Comparison of ENCODE assay signal across 20 cellular contexts in the genomic region with DNA sequence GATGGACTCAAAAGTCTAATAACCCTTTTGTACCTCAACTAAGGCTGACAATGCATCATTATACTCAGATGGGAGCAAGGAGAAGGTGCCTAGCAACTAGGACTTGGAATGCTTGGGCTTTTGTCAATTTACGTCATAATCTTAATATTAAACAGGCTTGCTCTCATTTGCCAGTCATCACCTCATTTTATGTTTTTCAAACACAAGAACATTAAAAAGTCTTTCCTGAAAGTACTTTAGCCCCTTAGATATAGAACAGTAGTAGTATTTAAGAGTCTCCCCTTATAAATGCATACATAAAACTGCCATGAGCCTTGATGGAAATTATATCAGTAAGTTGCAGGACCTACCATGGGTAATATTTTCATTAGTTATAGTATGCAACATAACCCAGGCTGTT.
"Had no signal": no experiment of that assay in that cellular context is flagged by ENCODE, and none has a peak within 500 bp of the region (broad histone marks: within the 10 kb centered on the region; RNA-seq: fewer than 3 reads in every experiment).

No MANE protein-coding gene starts in this region.

- H3K4me1 Mint-ChIP-seq: IgD-negative memory B cell had no signal

- H3K9me3 ChIP-seq: SK-N-SH had no signal

- H3K9me3 Mint-ChIP-seq: IgD-negative memory B cell had no signal

- H3K9ac ChIP-seq: KMS-11, SK-N-SH had no signal

- H3K4me3 ChIP-seq: K562 had no signal

- ATAC-seq: K562 had no signal

- H3K27ac ChIP-seq: KMS-11 had no signal

- H3K27ac Mint-ChIP-seq: IgD-negative memory B cell had no signal

- H3K36me3 Mint-ChIP-seq: IgD-negative memory B cell had no signal

- H3K4me2 ChIP-seq: KMS-11, SK-N-SH had no signal

- H3K9me2 ChIP-seq: SK-N-SH had no signal

- DNase-seq: Kasumi-1, MM.1S, NCI-H1092 treated with DMSO at 0.1 percent for 48 hours, NCI-H1436, NCI-H187, NCI-H2029, NCI-H2081 treated with DMSO at 0.1 percent for 48 hours, NCI-H2171, NCI-H226, NCI-H446, NCI-H510A, NCI-H524 treated with DMSO at 0.1 percent for 48 hours, NCI-H774, RPMI8226, SHP77, SK-N-SH, SW 1271 had no signal
